ENCODE assay signal across 8 cellular contexts in genomic region chr1:150604226-150604588, GRCh38. TPM values are rescaled to one million over a fixed set of nuclear protein-coding genes. Genes with fewer than 3 reads are reported as not detected.
DNase-seq lines count a peak whose midpoint lies in the region; ATAC-seq and TF ChIP-seq lines count a peak whose summit lies in the region.

No MANE protein-coding gene starts in this region.

- H4K20me1 ChIP-seq in HCT116 (ENCODE audit: insufficient read depth) (no peaks in the 10 kb centered on the region), hepatocyte (ENCODE audit: insufficient read depth, poor library complexity, severe bottlenecking) (no peaks in the 10 kb centered on the region)

- H3K4me3 ChIP-seq in HCT116 (replicated peaks in 1 of 2; ENCODE audit: low read depth in 1 of 2, low read length in 2 of 2) (peak overlapping the region in 1 of 2 experiments; percentile 33; a peak in 2 of 4 replicates), hepatocyte (no peak overlapping the region), sigmoid colon (no peak overlapping the region)

- ATAC-seq in HCT116 (no peak), HG02852 (IDR thresholded peaks at IDR 0.05; ENCODE audit: unreplicated experiment) (no peak)
- ATAC-seq in activated T-helper 17 cell treated with anti-CD3 and anti-CD28 coated beads, Interleukin-2, amount 50 U/mL, for 72 hours (replicated peaks): no peak

- H2AFZ ChIP-seq in HCT116 (ENCODE audit: low read depth, low read length, poor library complexity, severe bottlenecking) (no peak overlapping the region), hepatocyte (no peak overlapping the region)

- H3K27ac Mint-ChIP-seq in activated T-helper 17 cell treated with anti-CD3 and anti-CD28 coated beads, Interleukin-2, amount 50 U/mL, for 72 hours: peak overlapping the region; percentile 89

- RAD21 ChIA-PET in HCT116 (lab: Charles Lee; ENCODE audit: low non-redundant PET in 1 of 2, low total read pairs in 2 of 2, uncharacterized antibody in 2 of 2, unreplicated experiment in 2 of 2): no interaction called here

- no peaks in the 10 kb centered on the region for H3K36me3 ChIP-seq in HCT116 (ENCODE audit: control insufficient read depth in 1 of 2, insufficient read depth in 2 of 2, low read length in 2 of 2)
- no peaks in the 10 kb centered on the region for H3K36me3 ChIP-seq in hepatocyte (replicated peaks; ENCODE audit: insufficient read depth, low read depth)
- peaks cover 0 to 10% (median 7%) of the 10 kb centered on the region in 4 donors for H3K36me3 ChIP-seq in sigmoid colon

- TF ChIP-seq CTCF in HCT116 (IDR thresholded peaks at IDR 0.05 in 2 of 3, conservative IDR thresholded peaks at IDR 0.05 in 1 of 3; ENCODE audit: borderline replicate concordance in 1 of 3, insufficient read depth in 1 of 3, low read depth in 2 of 3, low read length in 2 of 3) (no peak), hepatocyte (IDR thresholded peaks at IDR 0.05; ENCODE audit: poor library complexity) (no peak), sigmoid colon (IDR thresholded peaks at IDR 0.05) (no peak)

- H3K4me3 Mint-ChIP-seq in activated T-helper 17 cell treated with anti-CD3 and anti-CD28 coated beads, Interleukin-2, amount 50 U/mL, for 72 hours: peak overlapping the region; percentile 65

- TSS peak; percentile 92 for BruUV-seq in HCT116 (replicated peaks; lab: Mats Ljungman, UMichigan)

- no peak for TF ChIP-seq RAD21 in HCT116 (IDR thresholded peaks at IDR 0.05; ENCODE audit: low read depth)

- POLR2A ChIA-PET in HCT116 (lab: Charles Lee): interaction anchor here (0.6 to 3.5 kb wide), 6 partner anchors 15 to 894 kb away, joined by 3 to 31 read pairs (median 5); partner anchors contain the start of genes ENSA and MCL1

- H3K79me2 ChIP-seq in HCT116 (ENCODE audit: insufficient read depth, low read length) (no peaks in the 10 kb centered on the region), hepatocyte (peaks cover 17% of the 10 kb centered on the region)

- WGBS in hepatocyte (ENCODE audit: low lambda C conversion rate, missing lambda C conversion rate): 89% methylated on average over 2 of the region's 2 CpGs
- WGBS in sigmoid colon, 2 donors: 96% methylated on average over 2 of the region's 2 CpGs

- no peak for DNase-seq in HCT116 (ENCODE audit: low read depth, low spot score)
- DNase-seq in hepatocyte (ENCODE audit: low spot score): no peak
- DNase-seq in sigmoid colon: no peak
- DNase-seq in stimulated activated CD4-positive, alpha-beta T cell treated with anti-CD3 and anti-CD28 coated beads, Interleukin-12 subunit alpha, Interleukin-12 subunit beta, amount 100 ng/mL, for 4 hours: no peak
- DNase-seq in NCI-H2171 treated with DMSO at 0.1 percent for 48 hours (lab: John Stamatoyannopoulos, UW): no peak
- DNase-seq in NCI-H2171 (lab: John Stamatoyannopoulos, UW): no peak

- H3K27me3 Mint-ChIP-seq in activated T-helper 17 cell treated with anti-CD3 and anti-CD28 coated beads, Interleukin-2, amount 50 U/mL, for 72 hours: no peaks in the 10 kb centered on the region

- no peak for TF ChIP-seq POLR2A in HCT116 (IDR thresholded peaks at IDR 0.05; ENCODE audit: borderline replicate concordance, extremely low read depth, insufficient read depth, insufficient read length)
- TF ChIP-seq POLR2A in sigmoid colon (IDR thresholded peaks at IDR 0.05): no peak

- H3K27me3 ChIP-seq in HCT116 (ENCODE audit: insufficient read depth, low read length) (no peaks in the 10 kb centered on the region), hepatocyte (no peaks in the 10 kb centered on the region), sigmoid colon (no peaks in the 10 kb centered on the region)

- H3K9me2 ChIP-seq in HCT116 (ENCODE audit: insufficient read depth): no peaks in the 10 kb centered on the region
- H3K9me2 ChIP-seq in hepatocyte (replicated peaks; ENCODE audit: insufficient read depth): no peaks in the 10 kb centered on the region

- H3K9ac ChIP-seq in HCT116 (ENCODE audit: low read length): peak overlapping the region; percentile 56

- H3K9me3 ChIP-seq in HCT116 (ENCODE audit: control insufficient read depth in 1 of 2, insufficient read depth in 1 of 2, low read depth in 1 of 2, low read length in 2 of 2) (no peaks in the 10 kb centered on the region), hepatocyte (ENCODE audit: low read depth) (no peaks in the 10 kb centered on the region), sigmoid colon (no peaks in the 10 kb centered on the region)

- peaks cover 14% of the 10 kb centered on the region for H3K4me1 Mint-ChIP-seq in activated T-helper 17 cell treated with anti-CD3 and anti-CD28 coated beads, Interleukin-2, amount 50 U/mL, for 72 hours

- CTCF ChIA-PET in HCT116 (lab: Charles Lee): interaction anchor here (0.6 to 1.7 kb wide), 2 partner anchors 25 to 72 kb away, joined by 3 to 4 read pairs; partner anchors contain the start of gene MCL1

- H3K27ac ChIP-seq in HCT116 (ENCODE audit: low read depth, low read length) (peak overlapping the region; percentile 87), hepatocyte (peak overlapping the region; percentile 90), sigmoid colon (peak overlapping the region; percentile 33 to 75 (median 69))

- peaks cover 41% of the 10 kb centered on the region for H3K36me3 Mint-ChIP-seq in activated T-helper 17 cell treated with anti-CD3 and anti-CD28 coated beads, Interleukin-2, amount 50 U/mL, for 72 hours (ENCODE audit: low read depth)

- peaks cover 20 to 36% of the 10 kb centered on the region in 2 experiments for H3K4me1 ChIP-seq in HCT116 (ENCODE audit: control insufficient read depth in 1 of 2, insufficient read depth in 2 of 2, low read length in 2 of 2)
- peaks cover 7% of the 10 kb centered on the region for H3K4me1 ChIP-seq in hepatocyte (ENCODE audit: insufficient read depth)
- H3K4me1 ChIP-seq in sigmoid colon: peaks cover 0 to 23% (median 8%) of the 10 kb centered on the region in 4 donors

- H3K9me3 Mint-ChIP-seq in activated T-helper 17 cell treated with anti-CD3 and anti-CD28 coated beads, Interleukin-2, amount 50 U/mL, for 72 hours: no peaks in the 10 kb centered on the region

- intact Hi-C loops in HCT116 (cut with micrococcal nuclease): no loop called here
- intact Hi-C loops in sigmoid colon (cut with DNase I): no loop called here

- no peak for TF ChIP-seq EP300 in sigmoid colon (IDR thresholded peaks at IDR 0.05)

- peak overlapping the region; percentile 68 for H3K4me2 ChIP-seq in HCT116 (ENCODE audit: low read length)
- no peak overlapping the region for H3K4me2 ChIP-seq in hepatocyte

TF ChIP-seq in HCT116, 20 proteins besides CTCF, POLR2A, EP300 and RAD21 (continues in another document):
- TF ChIP-seq YY1 (IDR thresholded peaks at IDR 0.05; ENCODE audit: extremely low read depth, insufficient replicate concordance, low read depth, low read length): no peak
- TF ChIP-seq, protein P1, sequence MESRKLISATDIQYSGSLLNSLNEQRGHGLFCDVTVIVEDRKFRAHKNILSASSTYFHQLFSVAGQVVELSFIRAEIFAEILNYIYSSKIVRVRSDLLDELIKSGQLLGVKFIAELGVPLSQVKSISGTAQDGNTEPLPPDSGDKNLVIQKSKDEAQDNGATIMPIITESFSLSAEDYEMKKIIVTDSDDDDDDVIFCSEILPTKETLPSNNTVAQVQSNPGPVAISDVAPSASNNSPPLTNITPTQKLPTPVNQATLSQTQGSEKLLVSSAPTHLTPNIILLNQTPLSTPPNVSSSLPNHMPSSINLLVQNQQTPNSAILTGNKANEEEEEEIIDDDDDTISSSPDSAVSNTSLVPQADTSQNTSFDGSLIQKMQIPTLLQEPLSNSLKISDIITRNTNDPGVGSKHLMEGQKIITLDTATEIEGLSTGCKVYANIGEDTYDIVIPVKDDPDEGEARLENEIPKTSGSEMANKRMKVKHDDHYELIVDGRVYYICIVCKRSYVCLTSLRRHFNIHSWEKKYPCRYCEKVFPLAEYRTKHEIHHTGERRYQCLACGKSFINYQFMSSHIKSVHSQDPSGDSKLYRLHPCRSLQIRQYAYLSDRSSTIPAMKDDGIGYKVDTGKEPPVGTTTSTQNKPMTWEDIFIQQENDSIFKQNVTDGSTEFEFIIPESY (IDR thresholded peaks at IDR 0.05; ENCODE audit: extremely low read depth, insufficient replicate concordance, low read length): no peak
- no peak for TF ChIP-seq MAX (IDR thresholded peaks at IDR 0.05)
- no peak for TF ChIP-seq EZH2 (IDR thresholded peaks at IDR 0.05)
- no peak for TF ChIP-seq SRF (IDR thresholded peaks at IDR 0.05; ENCODE audit: low read depth)
- TF ChIP-seq TCF7L2 (IDR thresholded peaks at IDR 0.05; ENCODE audit: borderline replicate concordance, extremely low read depth, insufficient read depth, insufficient read length): no peak
- TF ChIP-seq, protein P2, sequence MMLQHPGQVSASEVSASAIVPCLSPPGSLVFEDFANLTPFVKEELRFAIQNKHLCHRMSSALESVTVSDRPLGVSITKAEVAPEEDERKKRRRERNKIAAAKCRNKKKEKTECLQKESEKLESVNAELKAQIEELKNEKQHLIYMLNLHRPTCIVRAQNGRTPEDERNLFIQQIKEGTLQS (IDR thresholded peaks at IDR 0.05): no peak
- no peak for TF ChIP-seq SP1 (IDR thresholded peaks at IDR 0.05; ENCODE audit: low read depth)
- no peak for TF ChIP-seq JUND (IDR thresholded peaks at IDR 0.05)
- TF ChIP-seq ZFX (IDR thresholded peaks at IDR 0.05): no peak
- TF ChIP-seq EGR1 (IDR thresholded peaks at IDR 0.05; ENCODE audit: low read depth): no peak

RNA-seq across cellular contexts. Expression of gene MCL1, which starts 24.8 kb away (rescaled TPM):
- total RNA-seq in HCT116 (2021; ENCODE audit: unreplicated experiment) (146 TPM), hepatocyte (302 and 388 TPM in 2 replicates), sigmoid colon (100 to 1,000 TPM; 159 to 352 (median 212) TPM)
- polyA plus RNA-seq in HCT116 (2012): 91.8 and 97.3 TPM in 2 replicates
- total RNA-seq in activated T-helper 17 cell treated with anti-CD3 and anti-CD28 coated beads, Interleukin-2, amount 50 U/mL, for 72 hours: 100 to 1,000 TPM; 235 to 351 TPM
- polyA plus RNA-seq in hepatocyte (150 and 181 TPM in 2 replicates), sigmoid colon (100 to 1,000 TPM; 119 to 194 (median 153) TPM)

RNA-seq across cellular contexts. Expression of gene ENSA, which starts 25.2 kb away (rescaled TPM):
- 130 TPM for total RNA-seq in HCT116 (2021; ENCODE audit: unreplicated experiment)
- 73.2 and 101 TPM in 2 replicates for polyA plus RNA-seq in HCT116 (2012)
- 100 to 1,000 TPM; 136 to 199 TPM for total RNA-seq in activated T-helper 17 cell treated with anti-CD3 and anti-CD28 coated beads, Interleukin-2, amount 50 U/mL, for 72 hours
- total RNA-seq in hepatocyte: 101 and 148 TPM in 2 replicates
- 70.8 and 86.5 TPM in 2 replicates for polyA plus RNA-seq in hepatocyte
- total RNA-seq in sigmoid colon: 100 to 1,000 TPM; 114 to 150 (median 129) TPM
- 100 to 1,000 TPM; 181 to 242 (median 217) TPM for polyA plus RNA-seq in sigmoid colon

RNA-seq across cellular contexts. Expression of gene ADAMTSL4, which starts 55.0 kb away (rescaled TPM):
- total RNA-seq in HCT116 (2021; ENCODE audit: unreplicated experiment) (4.3 TPM), hepatocyte (3.7 and 8.1 TPM in 2 replicates), sigmoid colon (10 to 100 TPM; 14.6 to 36.0 (median 24.3) TPM)
- polyA plus RNA-seq in HCT116 (2012): 2.5 and 4.3 TPM in 2 replicates
- total RNA-seq in activated T-helper 17 cell treated with anti-CD3 and anti-CD28 coated beads, Interleukin-2, amount 50 U/mL, for 72 hours: under 1 TPM; 0.29 to 0.37 TPM
- polyA plus RNA-seq in hepatocyte (19.7 and 28.0 TPM in 2 replicates), sigmoid colon (10 to 100 TPM in 1 of 3 donors, 1 to 10 TPM in 2; 2.1 to 14.0 (median 4.8) TPM)
